ENCODE assay signal across 8 cellular contexts in genomic region chr12:93441617-93442410, GRCh38. TPM values are rescaled to one million over a fixed set of nuclear protein-coding genes. Genes with fewer than 3 reads are reported as not detected.
DNase-seq lines count a peak whose midpoint lies in the region; ATAC-seq, FAIRE-seq and TF ChIP-seq lines count a peak whose summit lies in the region.

Gene UBE2N, minus strand, starts transcription at chr12:93441947. Its CDS starts 63 bp downstream, at chr12:93441884.

- no peak for FAIRE-seq in H1 (lab: Jason Lieb, UNC)

- H2AFZ ChIP-seq in H1 (ENCODE audit: low read length) (peak within 1 kb of the TSS; percentile 54), mesenchymal stem cell (ENCODE audit: low read depth, low read length) (peak within 1 kb of the TSS; percentile 80)

- H3K4me1 ChIP-seq in HUES48 (ENCODE audit: control insufficient read depth, insufficient read depth, low read length) (peaks cover 42% of the 10 kb centered on the region), NT2/D1 (ENCODE audit: insufficient read depth, insufficient read length) (peaks cover 2% of the 10 kb centered on the region), H1 (replicated peaks in 1 of 4; ENCODE audit: control insufficient read depth in 3 of 4, insufficient read depth in 4 of 4, low read length in 3 of 4) (peaks cover 0 to 15% (median 6%) of the 10 kb centered on the region in 4 experiments; a peak in 6 of 7 replicates), mesenchymal stem cell (ENCODE audit: control insufficient read depth, insufficient read depth, low read depth, low read length) (peaks cover 5% of the 10 kb centered on the region)

- H4K5ac ChIP-seq in H1 (ENCODE audit: insufficient read length, low read depth, low read length) = peak within 1 kb of the TSS; percentile 94

- peak within 1 kb of the TSS; percentile 96 for H2BK5ac ChIP-seq in H1 (ENCODE audit: low read depth, low read length)
- H2BK5ac ChIP-seq in mesenchymal stem cell (ENCODE audit: low read depth, low read length, poor library complexity, severe bottlenecking) = peak within 1 kb of the TSS; percentile 99

- peaks cover 11% of the 10 kb centered on the region; the same call in 1 of the 2 replicates for H3K23me2 ChIP-seq in H1 (ENCODE audit: low read depth, low read length)

- H3K4me1 Mint-ChIP-seq in activated CD8-positive, alpha-beta memory T cell treated with anti-CD3 and anti-CD28 coated beads, Interleukin-2, amount 10 ng/mL, durations not matched to agents 7 days and 5 days = peaks cover 44% of the 10 kb centered on the region

- peaks cover 5% of the 10 kb centered on the region for H3K36me3 Mint-ChIP-seq in activated CD8-positive, alpha-beta memory T cell treated with anti-CD3 and anti-CD28 coated beads, Interleukin-2, amount 10 ng/mL, durations not matched to agents 7 days and 5 days

- H3K27me3 ChIP-seq in HUES48 (ENCODE audit: control insufficient read depth, insufficient read depth, low read length) = no peaks in the 10 kb centered on the region
- no peaks in the 10 kb centered on the region for H3K27me3 ChIP-seq in NT2/D1 (ENCODE audit: insufficient read depth, insufficient read length)
- H3K27me3 ChIP-seq in H1 (replicated peaks in 1 of 4; ENCODE audit: control insufficient read depth in 3 of 4, extremely low read depth in 1 of 4, insufficient read depth in 3 of 4, low read length in 3 of 4) = no peaks in the 10 kb centered on the region
- H3K27me3 ChIP-seq in mesenchymal stem cell (ENCODE audit: control insufficient read depth in 1 of 2, insufficient read depth in 1 of 2, low read length in 2 of 2) = no peaks in the 10 kb centered on the region

- TF ChIP-seq RAD21 in H1 (IDR thresholded peaks at IDR 0.05 in 1 of 2, conservative IDR thresholded peaks at IDR 0.05 in 1 of 2; ENCODE audit: low read depth in 2 of 2, low read length in 2 of 2) = no peak

- H2BK20ac ChIP-seq in H1 (ENCODE audit: low read length) = no peak within 1 kb of the TSS

- POLR2A ChIA-PET in H1 (lab: Charles Lee; ENCODE audit: partially characterized antibody) = interaction anchor here (0.9 to 2.4 kb wide), 13 partner anchors 12 to 679 kb away, joined by 3 to 9 read pairs (median 4); partner anchors contain the start of gene MRPL42

- peak within 1 kb of the TSS; percentile 94 for H3K9ac ChIP-seq in HUES48 (ENCODE audit: low read depth, low read length)
- peak within 1 kb of the TSS; percentile 96 for H3K9ac ChIP-seq in NT2/D1 (ENCODE audit: insufficient read length, low read depth)
- peak within 1 kb of the TSS; percentile 95 to 96 (median 96) for H3K9ac ChIP-seq in H1 (replicated peaks in 1 of 4; ENCODE audit: extremely low read depth in 1 of 4, low read depth in 3 of 4, low read length in 3 of 4)
- H3K9ac ChIP-seq in mesenchymal stem cell (ENCODE audit: low read length) = peak within 1 kb of the TSS; percentile 97

- H3K14ac ChIP-seq in H1 (ENCODE audit: insufficient read length) (no peak within 1 kb of the TSS), mesenchymal stem cell (ENCODE audit: low read length in 2 of 2) (peak within 1 kb of the TSS; percentile 87 to 91)

- CTCF ChIA-PET in activated CD8-positive, alpha-beta memory T cell treated with anti-CD3 and anti-CD28 coated beads, Interleukin-2, amount 10 ng/mL, durations not matched to agents 7 days and 5 days (lab: Charles Lee) = interaction anchor here (0.6 to 1.8 kb wide), 7 partner anchors 12 to 660 kb away, joined by 3 to 8 read pairs (median 3); partner anchors contain the start of gene MRPL42
- CTCF ChIA-PET in H1 (lab: Charles Lee; ENCODE audit: partially characterized antibody) = no interaction called here

- H3K27me3 Mint-ChIP-seq in activated CD8-positive, alpha-beta memory T cell treated with anti-CD3 and anti-CD28 coated beads, Interleukin-2, amount 10 ng/mL, durations not matched to agents 7 days and 5 days = no peaks in the 10 kb centered on the region

- H4K8ac ChIP-seq in H1 (ENCODE audit: extremely low read depth, insufficient read depth, low read length) (peak within 1 kb of the TSS; percentile 99), mesenchymal stem cell (ENCODE audit: low read length) (peak within 1 kb of the TSS; percentile 98)

- no peaks in the 10 kb centered on the region for H3K9me3 Mint-ChIP-seq in activated CD8-positive, alpha-beta memory T cell treated with anti-CD3 and anti-CD28 coated beads, Interleukin-2, amount 10 ng/mL, durations not matched to agents 7 days and 5 days (ENCODE audit: low read depth)

- peak within 1 kb of the TSS; percentile 72 for H4K91ac ChIP-seq in H1 (replicated peaks; ENCODE audit: insufficient read length, low read length)
- H4K91ac ChIP-seq in mesenchymal stem cell (ENCODE audit: low read length) = peak within 1 kb of the TSS; percentile 97

- DNase-seq in Caki2 (ENCODE audit: low read depth) = peak; percentile 91
- peak; percentile 91 for DNase-seq in NT2/D1 (ENCODE audit: low read depth, low spot score)
- peak; percentile 97 for DNase-seq in activated CD8-positive, alpha-beta memory T cell treated with anti-CD3 and anti-CD28 coated beads, Interleukin-2, amount 10 ng/mL, durations not matched to agents 7 days and 5 days
- peak; percentile 70 to 96 for DNase-seq in H1 (ENCODE audit: low read depth in 1 of 2, low spot score in 2 of 2)
- DNase-seq in mesenchymal stem cell = peak; percentile 95
- peak; percentile 95 for DNase-seq in stimulated activated CD8-positive, alpha-beta memory T cell treated with anti-CD3 and anti-CD28 coated beads, Interleukin-12 subunit alpha, Interleukin-12 subunit beta, amount 100 ng/mL, for 24 hours (ENCODE audit: extremely low read depth)

- H3K4me3 ChIP-seq in HUES48 (ENCODE audit: low read depth, low read length) (peak within 1 kb of the TSS; percentile 85), NT2/D1 (ENCODE audit: insufficient read length, low read depth) (peak within 1 kb of the TSS; percentile 87), H1 (ENCODE audit: extremely low read depth in 1 of 4, insufficient read depth in 2 of 4, low read depth in 3 of 4, low read length in 4 of 4) (peak within 1 kb of the TSS; percentile 87 to 96 (median 92)), mesenchymal stem cell (ENCODE audit: insufficient read depth in 1 of 2, low read depth in 1 of 2, low read length in 2 of 2) (peak within 1 kb of the TSS; percentile 99)

- peak within 1 kb of the TSS; percentile 82 for H3K56ac ChIP-seq in H1 (replicated peaks; ENCODE audit: insufficient read length, low read depth, low read length)

- peak within 1 kb of the TSS; percentile 97 for H3K27ac ChIP-seq in HUES48 (ENCODE audit: low read depth, low read length)
- H3K27ac ChIP-seq in H1 (ENCODE audit: low read depth, low read length) = peak within 1 kb of the TSS; percentile 95
- H3K27ac ChIP-seq in mesenchymal stem cell (ENCODE audit: low read length, poor library complexity, severe bottlenecking) = peak within 1 kb of the TSS; percentile 74

- H3K18ac ChIP-seq in H1 (ENCODE audit: extremely low read depth, low read length) = peak within 1 kb of the TSS; percentile 94
- H3K18ac ChIP-seq in mesenchymal stem cell (ENCODE audit: low read depth in 1 of 2, low read length in 2 of 2) = peak within 1 kb of the TSS; percentile 96 to 100

- TF ChIP-seq POLR2A in H1 (IDR thresholded peaks at IDR 0.05; ENCODE audit: control extremely low read depth in 1 of 2, low read depth in 2 of 2, low read length in 2 of 2) = peak; percentile 93 to 97

- WGBS in H1 (ENCODE audit: extremely low coverage in 1 of 2, insufficient coverage in 1 of 2, insufficient read length in 1 of 2, insufficient replicate concordance in 2 of 2, low coverage in 1 of 2, low lambda C conversion rate in 2 of 2, missing lambda C conversion rate in 1 of 2), 2 experiments = 1% methylated on average over 75 of the region's 105 CpGs; no CpG with 5 or more reads in 1 of the 2 experiments
- under 1% methylated on average over 101 of the region's 105 CpGs for WGBS in mesenchymal stem cell

- H2BK12ac ChIP-seq in H1 (ENCODE audit: low read depth, low read length) (peak within 1 kb of the TSS; percentile 95), mesenchymal stem cell (ENCODE audit: low read length in 2 of 2) (peak within 1 kb of the TSS in 1 of 2 experiments; percentile 10)

- H3K9me3 ChIP-seq in HUES48 (ENCODE audit: control insufficient read depth, insufficient read depth, low read length) (no peaks in the 10 kb centered on the region), NT2/D1 (ENCODE audit: insufficient read depth, low read length) (no peaks in the 10 kb centered on the region), H1 (ENCODE audit: insufficient read depth in 2 of 2, low read depth in 1 of 2, low read length in 1 of 2) (no peaks in the 10 kb centered on the region), mesenchymal stem cell (ENCODE audit: control insufficient read depth, low read length) (no peaks in the 10 kb centered on the region)

- in situ Hi-C loops in Caki2 (cut with HindIII; ENCODE audit: low pct_unique_long_range_greater_than_20kb, low sequenced_read_pairs) = no loop called here

- H2AK5ac ChIP-seq in H1 (ENCODE audit: low read depth, low read length) (peak within 1 kb of the TSS; percentile 89; the same call in 1 of the 2 replicates), mesenchymal stem cell (ENCODE audit: low read length, severe bottlenecking) (no peak within 1 kb of the TSS)

- no peak within 1 kb of the TSS for H2BK120ac ChIP-seq in H1 (replicated peaks; ENCODE audit: low read depth, low read length)
- H2BK120ac ChIP-seq in mesenchymal stem cell (ENCODE audit: low read depth, low read length) = peak within 1 kb of the TSS; percentile 93

- TF ChIP-seq EP300 in H1 (IDR thresholded peaks at IDR 0.05; ENCODE audit: borderline replicate concordance in 1 of 2, low read depth in 2 of 2, low read length in 2 of 2) = no peak

- H3K4me3 Mint-ChIP-seq in activated CD8-positive, alpha-beta memory T cell treated with anti-CD3 and anti-CD28 coated beads, Interleukin-2, amount 10 ng/mL, durations not matched to agents 7 days and 5 days = peak within 1 kb of the TSS; percentile 97

- H3K4ac ChIP-seq in H1 (replicated peaks; ENCODE audit: insufficient read length, low read depth, low read length) (peak within 1 kb of the TSS; percentile 64), mesenchymal stem cell (ENCODE audit: low read depth in 1 of 2, low read length in 2 of 2) (peak within 1 kb of the TSS; percentile 73 to 85)

- H3K79me1 ChIP-seq in H1 (ENCODE audit: low read depth, low read length) (no peaks in the 10 kb centered on the region), mesenchymal stem cell (replicated peaks; ENCODE audit: low read length, poor library complexity, severe bottlenecking) (no peaks in the 10 kb centered on the region)

- ATAC-seq in GM21390 (IDR thresholded peaks at IDR 0.05; ENCODE audit: unreplicated experiment) = peak; percentile 77
- peak; percentile 83 for ATAC-seq in activated CD8-positive, alpha-beta memory T cell treated with anti-CD3 and anti-CD28 coated beads, Interleukin-2, amount 10 ng/mL, durations not matched to agents 7 days and 5 days

- H3K27ac Mint-ChIP-seq in activated CD8-positive, alpha-beta memory T cell treated with anti-CD3 and anti-CD28 coated beads, Interleukin-2, amount 10 ng/mL, durations not matched to agents 7 days and 5 days = peak within 1 kb of the TSS; percentile 99

- no peak for TF ChIP-seq CTCF in H1 (IDR thresholded peaks at IDR 0.05; ENCODE audit: control extremely low read depth in 1 of 3, insufficient read depth in 1 of 3, low read depth in 1 of 3, low read length in 3 of 3)

- H3K79me2 ChIP-seq in H1 (ENCODE audit: control insufficient read depth in 1 of 2, insufficient read depth in 2 of 2, low read length in 2 of 2) = peaks cover 34 to 58% of the 10 kb centered on the region in 2 experiments

- H3K36me3 ChIP-seq in HUES48 (ENCODE audit: control insufficient read depth, insufficient read depth, low read length) (no peaks in the 10 kb centered on the region), NT2/D1 (ENCODE audit: insufficient read depth, insufficient read length, low read length) (peaks cover 6% of the 10 kb centered on the region), H1 (ENCODE audit: control insufficient read depth in 2 of 4, insufficient read depth in 4 of 4, low read length in 3 of 4) (no peaks in the 10 kb centered on the region), mesenchymal stem cell (ENCODE audit: control insufficient read depth in 1 of 2, insufficient read depth in 2 of 2, low read depth in 1 of 2, low read length in 2 of 2) (no peaks in the 10 kb centered on the region)

- H3K23ac ChIP-seq in H1 (ENCODE audit: insufficient read length) (no peak within 1 kb of the TSS), mesenchymal stem cell (ENCODE audit: low read length in 2 of 2) (peak within 1 kb of the TSS; percentile 23 to 66)

- peak within 1 kb of the TSS; percentile 82 to 92 for H3K4me2 ChIP-seq in H1 (ENCODE audit: insufficient read depth in 1 of 2, low read depth in 2 of 2, low read length in 2 of 2)
- H3K4me2 ChIP-seq in mesenchymal stem cell (ENCODE audit: low read length, poor library complexity, severe bottlenecking) = peak within 1 kb of the TSS; percentile 78

- H2BK15ac ChIP-seq in H1 (ENCODE audit: low read length) (no peak within 1 kb of the TSS), mesenchymal stem cell (ENCODE audit: low read depth, poor library complexity, severe bottlenecking) (peak within 1 kb of the TSS; percentile 87)

- H4K20me1 ChIP-seq in H1 (replicated peaks in 1 of 2; ENCODE audit: control insufficient read depth in 1 of 2, insufficient read depth in 2 of 2, low read length in 2 of 2) = peaks cover 18 to 21% of the 10 kb centered on the region in 2 experiments

RNA-seq across cellular contexts. Expression of gene UBE2N, which starts in this region (rescaled TPM):
- 32.5 and 53.2 TPM in 2 replicates for total RNA-seq in Caki2 (2014; rRNA removed; shearing (Covaris generic); ENCODE audit: low replicate concordance)
- total RNA-seq in activated CD8-positive, alpha-beta memory T cell treated with anti-CD3 and anti-CD28 coated beads, Interleukin-2, amount 10 ng/mL, durations not matched to agents 7 days and 5 days = 100 to 1,000 TPM; 166 to 213 TPM
- total RNA-seq in H1 (2021; fragmentation: NEBNext Ultra II Directional; extraction: Animal tissue kit (Norgen Biotek cat#: 25700)) = 215 and 225 TPM in 2 replicates
- 62.1 and 108 TPM in 2 replicates for polyA plus RNA-seq in H1 (2011; rRNA removed)
- 130 TPM for polyA plus RNA-seq in H1 (2011; cell fraction: cytosol; rRNA removed)
- polyA plus RNA-seq in H1 (2011; cell fraction: nucleus; rRNA removed) = 132 TPM
- 210 to 347 TPM (median 221 TPM) in 4 replicates for polyA plus RNA-seq in H1 (2012, experiment 1 of 2)
- polyA plus RNA-seq in H1 (2012, experiment 2 of 2) = 28.2 TPM
- 181 TPM for polyA plus RNA-seq in H1 (2013, experiment 1 of 2)
- 189 TPM for polyA plus RNA-seq in H1 (2013, experiment 2 of 2)
- polyA minus RNA-seq in H1 (2011; rRNA and poly(A)+ RNA removed) = 152 and 209 TPM in 2 replicates
- polyA minus RNA-seq in H1 (2011; cell fraction: cytosol; rRNA and poly(A)+ RNA removed) = 84.9 TPM
- polyA minus RNA-seq in H1 (2011; cell fraction: nucleus; rRNA and poly(A)+ RNA removed) = 39.3 TPM
- 105 TPM for polyA plus RNA-seq in mesenchymal stem cell (2013, experiment 1 of 2)
- 102 TPM for polyA plus RNA-seq in mesenchymal stem cell (2013, experiment 2 of 2)

Comparison
In these comparisons a context has a peak if more than half of its experiments do, and no peak if none do; other contexts are left out.
1. Peak in every context shown above with its lines: DNase-seq, ATAC-seq, H3K4me3 ChIP-seq and H3K27ac ChIP-seq.